In genomic region chr3:98550833-98551232, GRCh38 we compare ENCODE assay signal across 37 cellular contexts. TPM values are rescaled to one million over a fixed set of nuclear protein-coding genes. Genes with fewer than 3 reads are reported as not detected.
DNase-seq lines count a peak whose midpoint lies in the region; ATAC-seq, FAIRE-seq and TF ChIP-seq lines count a peak whose summit lies in the region.
"Had no signal": no experiment of that assay in that cellular context is flagged by ENCODE, and none has a peak within 500 bp of the region (broad histone marks: within the 10 kb centered on the region; RNA-seq: fewer than 3 reads in every experiment).

No MANE protein-coding gene starts in this region.

- peak; percentile 56 for DNase-seq in activated CD4-positive, alpha-beta T cell treated with anti-CD3 and anti-CD28 coated beads, Interleukin-2, amount 10 ng/mL, durations not matched to agents 24 days and 14 days
- DNase-seq in activated CD4-positive, alpha-beta T cell treated with anti-CD3 and anti-CD28 coated beads for 4 hours: no peak
- no peak for DNase-seq in GM12865 (ENCODE audit: low read depth)
- no peak for DNase-seq in T-helper 17 cell
- DNase-seq in K562 (ENCODE audit: extremely low read depth in 1 of 4, low spot score in 3 of 4): no peak
- DNase-seq in GM13977 (ENCODE audit: low spot score): no peak
- DNase-seq in NCI-H1105 (lab: John Stamatoyannopoulos, UW): no peak
- DNase-seq: activated CD4-positive, alpha-beta T cell treated with anti-CD3 and anti-CD28 coated beads for 48 hours; activated CD8-positive, alpha-beta memory T cell treated with anti-CD3 and anti-CD28 coated beads, Interleukin-2, amount 50 U/mL, for 4 hours; activated effector memory CD4-positive, alpha-beta T cell treated with anti-CD3 and anti-CD28 coated beads, Interleukin-2, amount 50 U/mL, for 16 hours; Calu3; DMS79 treated with DMSO at 0.1 percent for 48 hours; GDM1; Kasumi-1; NCI-H1436 treated with DMSO at 0.1 percent for 48 hours; NCI-H2081 treated with DMSO at 0.1 percent for 48 hours; NCI-H345; NCI-H748 treated with DMSO at 0.1 percent for 48 hours; Right ventricle myocardium superior; small intestine; stomach; T1000 had no signal

- no peaks in the 10 kb centered on the region for H3K9me3 ChIP-seq in T-helper 17 cell (ENCODE audit: control insufficient read depth, low read length, poor library complexity, severe bottlenecking)
- H3K9me3 ChIP-seq in K562 (replicated peaks; ENCODE audit: control insufficient read depth, insufficient read depth, low read depth, low read length): no peaks in the 10 kb centered on the region
- H3K9me3 ChIP-seq: right atrium auricular region, stomach had no signal

- H3K4me2 ChIP-seq in K562 (ENCODE audit: insufficient read depth, low read length): no peak overlapping the region
- H3K4me2 ChIP-seq: neural progenitor cell had no signal

- intact Hi-C loops in activated CD4-positive, alpha-beta T cell treated with anti-CD3 and anti-CD28 coated beads, Interleukin-2, amount 10 ng/mL, durations not matched to agents 24 days and 14 days (cut with micrococcal nuclease): no loop called here
- intact Hi-C loops in K562 (cut with micrococcal nuclease): no loop called here

- TF ChIP-seq POLR2A in K562 (conservative IDR thresholded peaks at IDR 0.05): no peak

- no peak for TF ChIP-seq RAD21 in K562 (CRISPR knock-in tag; conservative IDR thresholded peaks at IDR 0.05 in 1 of 2, IDR thresholded peaks at IDR 0.05 in 1 of 2)

- peak overlapping the region; percentile 79; the same call in 1 of the 2 replicates for H2AFZ ChIP-seq in K562 (ENCODE audit: low read depth, low read length)
- H2AFZ ChIP-seq: neural progenitor cell had no signal

- H3K27ac Mint-ChIP-seq in activated CD4-positive, alpha-beta T cell treated with anti-CD3 and anti-CD28 coated beads, Interleukin-2, amount 10 ng/mL, durations not matched to agents 24 days and 14 days: peak overlapping the region; percentile 18
- peak overlapping the region; percentile 97 for H3K27ac Mint-ChIP-seq in T-helper 17 cell
- H3K27ac Mint-ChIP-seq: dendritic cell treated with granulocyte-macrophage colony-stimulating factor and Interleukin-4, amounts not matched to agents 40 ng/mL and 50 ng/mL, for 4 days; neural progenitor cell had no signal

- TF ChIP-seq CTCF in GM12865 (IDR thresholded peaks at IDR 0.05; ENCODE audit: insufficient read depth, low read depth, low read length, missing control alignments) (peak; percentile 16), K562 (IDR thresholded peaks at IDR 0.05 in 2 of 3, conservative IDR thresholded peaks at IDR 0.05 in 1 of 3; ENCODE audit: insufficient read depth in 2 of 3, low read depth in 1 of 3, low read length in 3 of 3) (no peak), GM13977 (IDR thresholded peaks at IDR 0.05; ENCODE audit: extremely low read depth, insufficient read depth, missing control alignments) (no peak)

- H3K4me3 ChIP-seq in GM12865 (ENCODE audit: low read depth, low read length) (peak overlapping the region; percentile 90), K562 (no peak overlapping the region)
- H3K4me3 ChIP-seq: cardiac muscle cell, neural progenitor cell, right atrium auricular region, stomach had no signal

- in situ Hi-C loops in K562 (cut with MboI) (no loop called here), GM13977 (cut with MboI; ENCODE audit: low pct_unique_long_range_greater_than_20kb, low sequenced_read_pairs, unreplicated experiment) (no loop called here)

- no peaks in the 10 kb centered on the region for H3K27me3 Mint-ChIP-seq in activated CD4-positive, alpha-beta T cell treated with anti-CD3 and anti-CD28 coated beads, Interleukin-2, amount 10 ng/mL, durations not matched to agents 24 days and 14 days
- H3K27me3 Mint-ChIP-seq in T-helper 17 cell: no peaks in the 10 kb centered on the region
- H3K27me3 Mint-ChIP-seq: dendritic cell treated with granulocyte-macrophage colony-stimulating factor and Interleukin-4, amounts not matched to agents 40 ng/mL and 50 ng/mL, for 4 days; memory B cell had no signal

- peaks cover 36% of the 10 kb centered on the region for H3K36me3 Mint-ChIP-seq in activated CD4-positive, alpha-beta T cell treated with anti-CD3 and anti-CD28 coated beads, Interleukin-2, amount 10 ng/mL, durations not matched to agents 24 days and 14 days (ENCODE audit: low read depth)
- H3K36me3 Mint-ChIP-seq in T-helper 17 cell (ENCODE audit: low read depth): no peaks in the 10 kb centered on the region
- H3K36me3 Mint-ChIP-seq: memory B cell, neural progenitor cell had no signal

- FAIRE-seq in K562 (lab: Jason Lieb, UNC): no peak
- FAIRE-seq: astrocyte, small intestine, urothelium cell line had no signal

- H3K27me3 ChIP-seq in K562 (ENCODE audit: control insufficient read depth in 2 of 2, insufficient read depth in 2 of 2, low read length in 2 of 2): no peaks in the 10 kb centered on the region
- H3K27me3 ChIP-seq: cardiac muscle cell, neural progenitor cell, right atrium auricular region, stomach had no signal

- H3K9me1 ChIP-seq in K562 (ENCODE audit: control insufficient read depth, insufficient read depth, low read length): no peaks in the 10 kb centered on the region

- no peak for TF ChIP-seq EP300 in K562 (IDR thresholded peaks at IDR 0.05; ENCODE audit: low read length)

- POLR2A ChIA-PET in K562 (lab: Yijun Ruan, JAX): interaction anchor here (0.6 kb wide), 1 partner anchor 19 kb away, joined by 3 read pairs; no protein-coding TSS in a partner anchor

- WGBS in K562 (ENCODE audit: insufficient coverage, low coverage, missing lambda C conversion rate): 78% methylated on average over 3 of the region's 3 CpGs

- no peaks in the 10 kb centered on the region; the same call in 2 of the 3 replicates for H3K36me3 ChIP-seq in K562 (ENCODE audit: control insufficient read depth, insufficient read depth, low read length)
- H3K36me3 ChIP-seq: cardiac muscle cell, neural progenitor cell, right atrium auricular region, stomach had no signal

- peaks cover 4 to 37% of the 10 kb centered on the region in 2 experiments for H3K4me1 ChIP-seq in K562 (replicated peaks in 1 of 2; ENCODE audit: control insufficient read depth in 2 of 2, insufficient read depth in 2 of 2, low read length in 2 of 2)
- H3K4me1 ChIP-seq: right atrium auricular region, stomach had no signal

- H3K4me1 Mint-ChIP-seq in activated CD4-positive, alpha-beta T cell treated with anti-CD3 and anti-CD28 coated beads, Interleukin-2, amount 10 ng/mL, durations not matched to agents 24 days and 14 days: peaks cover 66% of the 10 kb centered on the region
- H3K4me1 Mint-ChIP-seq in T-helper 17 cell: peaks cover 29% of the 10 kb centered on the region

- H3K9ac ChIP-seq in K562 (ENCODE audit: insufficient read depth in 1 of 2, low read depth in 2 of 2, low read length in 2 of 2): no peak overlapping the region
- H3K9ac ChIP-seq: neural progenitor cell had no signal

- no peak for ATAC-seq in T-helper 17 cell
- no peak for ATAC-seq in K562
- no peak for ATAC-seq in GM18909 (IDR thresholded peaks at IDR 0.05; ENCODE audit: poor library complexity, unreplicated experiment)
- ATAC-seq: left lobe of liver, Panc1 had no signal

- no peak overlapping the region; the same call in 2 of the 3 replicates for H3K27ac ChIP-seq in K562 (ENCODE audit: extremely low read depth, low read depth, low read length)
- H3K27ac ChIP-seq: C4-2B, cardiac muscle cell, neural progenitor cell, right atrium auricular region, stomach, VCaP had no signal

- H4K20me1 ChIP-seq in K562 (replicated peaks; ENCODE audit: control insufficient read depth, insufficient read depth, low read length): no peaks in the 10 kb centered on the region

- BruUV-seq in K562 (replicated peaks; lab: Mats Ljungman, UMichigan): no TSS peak

- H3K79me2 ChIP-seq in K562 (ENCODE audit: control insufficient read depth, insufficient read depth, low read length): no peaks in the 10 kb centered on the region

- peaks cover 3% of the 10 kb centered on the region for H3K9me3 Mint-ChIP-seq in activated CD4-positive, alpha-beta T cell treated with anti-CD3 and anti-CD28 coated beads, Interleukin-2, amount 10 ng/mL, durations not matched to agents 24 days and 14 days
- H3K9me3 Mint-ChIP-seq: dendritic cell treated with granulocyte-macrophage colony-stimulating factor and Interleukin-4, amounts not matched to agents 40 ng/mL and 50 ng/mL, for 4 days; memory B cell; neural progenitor cell had no signal

- CTCF ChIA-PET in K562 (lab: Yijun Ruan, JAX; ENCODE audit: low intra/inter-chr PET ratio): no interaction called here

- H3K4me3 Mint-ChIP-seq in activated CD4-positive, alpha-beta T cell treated with anti-CD3 and anti-CD28 coated beads, Interleukin-2, amount 10 ng/mL, durations not matched to agents 24 days and 14 days: no peak overlapping the region
- no peak overlapping the region for H3K4me3 Mint-ChIP-seq in T-helper 17 cell
- H3K4me3 Mint-ChIP-seq: dendritic cell treated with granulocyte-macrophage colony-stimulating factor and Interleukin-4, amounts not matched to agents 40 ng/mL and 50 ng/mL, for 4 days; memory B cell; neural progenitor cell had no signal

RNA-seq across cellular contexts. Expression of gene GPR15, which starts 19.1 kb away (rescaled TPM):
- 3.6 and 4.1 TPM in 2 replicates for total RNA-seq in activated CD4-positive, alpha-beta T cell treated with anti-CD3 and anti-CD28 coated beads, Interleukin-2, amount 10 ng/mL, durations not matched to agents 24 days and 14 days
- 100 to 1,000 TPM in 1 of 2 donors, 10 to 100 TPM in 1; 43.2 to 181 TPM for total RNA-seq in T-helper 17 cell
- not detected in 2 replicates for total RNA-seq in K562 (2011; cell fraction: chromatin; rRNA removed; ENCODE audit: low replicate concordance)
- not detected in 2 replicates for total RNA-seq in K562 (2011; cell fraction: nucleolus; rRNA removed)
- not detected in 2 replicates for total RNA-seq in K562 (2011; cell fraction: nucleoplasm; rRNA removed)
- total RNA-seq in K562 (2014; rRNA removed): not detected in 2 replicates
- total RNA-seq in K562 (2014; rRNA removed; fragmentation: Illumina TruSeq; extraction: Trizol): not detected in 2 replicates
- not detected in 2 replicates for total RNA-seq in K562 (2015; rRNA removed; fragmentation: Illumina TruSeq; extraction: Trizol)
- total RNA-seq in K562 (2021): 0.13 TPM in 1 of 2 replicates, not detected in the other
- not detected in 2 replicates for polyA plus RNA-seq in K562 (2011; rRNA removed)
- polyA plus RNA-seq in K562 (2011; cell fraction: cytosol; rRNA removed): not detected in 2 replicates
- polyA plus RNA-seq in K562 (2011; cell fraction: nucleus; rRNA removed): not detected in 2 replicates
- polyA plus RNA-seq in K562 (2012): not detected in 2 replicates
- not detected in 2 replicates for polyA plus RNA-seq in K562 (2014; fragmentation: Illumina TruSeq; extraction: Trizol)
- polyA plus RNA-seq in K562 (2014; fragmentation: Nextera tagmentation; extraction: Ambion mirVana): not detected
- not detected in 2 replicates for polyA plus RNA-seq in K562 (2014; rRNA removed)
- not detected in 2 replicates for polyA minus RNA-seq in K562 (2011; rRNA and poly(A)+ RNA removed)
- not detected in 2 replicates for polyA minus RNA-seq in K562 (2011; cell fraction: cytosol; rRNA and poly(A)+ RNA removed)
- polyA minus RNA-seq in K562 (2011; cell fraction: nucleus; rRNA and poly(A)+ RNA removed): not detected in 2 replicates
- total RNA-seq: A172, astrocyte, Calu3, cardiac muscle cell, left lobe of liver, right atrium auricular region, Right ventricle myocardium superior, stomach had no signal
- polyA plus RNA-seq: cardiac muscle cell had no signal

RNA-seq across cellular contexts. Expression of gene CLDND1, which starts 28.1 kb away (rescaled TPM):
- 279 and 288 TPM in 2 replicates for total RNA-seq in activated CD4-positive, alpha-beta T cell treated with anti-CD3 and anti-CD28 coated beads, Interleukin-2, amount 10 ng/mL, durations not matched to agents 24 days and 14 days
- total RNA-seq in T-helper 17 cell (100 to 1,000 TPM; 195 to 285 TPM), K562 (2014; rRNA removed) (36.8 and 38.5 TPM in 2 replicates), K562 (2014; rRNA removed; fragmentation: Illumina TruSeq; extraction: Trizol) (37.1 and 43.0 TPM in 2 replicates), K562 (2015; rRNA removed; fragmentation: Illumina TruSeq; extraction: Trizol) (28.8 and 29.2 TPM in 2 replicates), K562 (2021) (44.5 and 52.8 TPM in 2 replicates)
- 103 and 254 TPM in 2 replicates for total RNA-seq in K562 (2011; cell fraction: chromatin; rRNA removed; ENCODE audit: low replicate concordance)
- 74.7 and 99.4 TPM in 2 replicates for total RNA-seq in K562 (2011; cell fraction: nucleolus; rRNA removed)
- 136 and 172 TPM in 2 replicates for total RNA-seq in K562 (2011; cell fraction: nucleoplasm; rRNA removed)
- polyA plus RNA-seq in K562 (2011; rRNA removed) (135 and 141 TPM in 2 replicates), K562 (2014; fragmentation: Illumina TruSeq; extraction: Trizol) (68.6 and 75.0 TPM in 2 replicates), K562 (2014; fragmentation: Nextera tagmentation; extraction: Ambion mirVana) (100 to 1,000 TPM in 1 of 2 experiments, 10 to 100 TPM in 1; 75.1 to 113 TPM), K562 (2014; rRNA removed) (60.7 and 69.2 TPM in 2 replicates)
- 67.6 and 189 TPM in 2 replicates for polyA plus RNA-seq in K562 (2011; cell fraction: cytosol; rRNA removed)
- 164 and 248 TPM in 2 replicates for polyA plus RNA-seq in K562 (2011; cell fraction: nucleus; rRNA removed)
- 49.7 and 54.0 TPM in 2 replicates for polyA plus RNA-seq in K562 (2012)
- 146 and 154 TPM in 2 replicates for polyA minus RNA-seq in K562 (2011; rRNA and poly(A)+ RNA removed)
- polyA minus RNA-seq in K562 (2011; cell fraction: cytosol; rRNA and poly(A)+ RNA removed): 54.4 and 65.9 TPM in 2 replicates
- polyA minus RNA-seq in K562 (2011; cell fraction: nucleus; rRNA and poly(A)+ RNA removed): 65.6 and 113 TPM in 2 replicates

RNA-seq across cellular contexts. Expression of gene CPOX, which starts 42.6 kb away (rescaled TPM):
- 46.4 and 46.6 TPM in 2 replicates for total RNA-seq in activated CD4-positive, alpha-beta T cell treated with anti-CD3 and anti-CD28 coated beads, Interleukin-2, amount 10 ng/mL, durations not matched to agents 24 days and 14 days
- total RNA-seq in T-helper 17 cell: 10 to 100 TPM; 17.1 to 19.8 TPM
- total RNA-seq in K562 (2011; cell fraction: chromatin; rRNA removed; ENCODE audit: low replicate concordance): 66.8 and 112 TPM in 2 replicates
- 37.4 and 46.7 TPM in 2 replicates for total RNA-seq in K562 (2011; cell fraction: nucleolus; rRNA removed)
- total RNA-seq in K562 (2011; cell fraction: nucleoplasm; rRNA removed): 59.3 and 65.6 TPM in 2 replicates
- total RNA-seq in K562 (2014; rRNA removed): 42.4 and 43.8 TPM in 2 replicates
- total RNA-seq in K562 (2014; rRNA removed; fragmentation: Illumina TruSeq; extraction: Trizol): 24.8 and 28.4 TPM in 2 replicates
- total RNA-seq in K562 (2015; rRNA removed; fragmentation: Illumina TruSeq; extraction: Trizol): 17.7 and 18.9 TPM in 2 replicates
- total RNA-seq in K562 (2021): 28.4 and 31.4 TPM in 2 replicates
- 76.7 and 82.1 TPM in 2 replicates for polyA plus RNA-seq in K562 (2011; rRNA removed)
- 46.4 and 49.0 TPM in 2 replicates for polyA plus RNA-seq in K562 (2011; cell fraction: cytosol; rRNA removed)
- 122 and 125 TPM in 2 replicates for polyA plus RNA-seq in K562 (2011; cell fraction: nucleus; rRNA removed)
- 31.4 and 34.0 TPM in 2 replicates for polyA plus RNA-seq in K562 (2012)
- 20.7 and 25.7 TPM in 2 replicates for polyA plus RNA-seq in K562 (2014; fragmentation: Illumina TruSeq; extraction: Trizol)
- 10 to 100 TPM; 14.6 to 17.4 TPM for polyA plus RNA-seq in K562 (2014; fragmentation: Nextera tagmentation; extraction: Ambion mirVana)
- polyA plus RNA-seq in K562 (2014; rRNA removed): 23.0 and 28.6 TPM in 2 replicates
- polyA minus RNA-seq in K562 (2011; rRNA and poly(A)+ RNA removed): 54.0 and 58.4 TPM in 2 replicates
- 27.6 and 36.0 TPM in 2 replicates for polyA minus RNA-seq in K562 (2011; cell fraction: cytosol; rRNA and poly(A)+ RNA removed)
- 38.9 and 49.3 TPM in 2 replicates for polyA minus RNA-seq in K562 (2011; cell fraction: nucleus; rRNA and poly(A)+ RNA removed)

RNA-seq across cellular contexts. Expression of gene OR5K2, which starts 53.4 kb away (rescaled TPM):
- not detected in 2 replicates for total RNA-seq in activated CD4-positive, alpha-beta T cell treated with anti-CD3 and anti-CD28 coated beads, Interleukin-2, amount 10 ng/mL, durations not matched to agents 24 days and 14 days
- total RNA-seq in T-helper 17 cell (not detected), K562 (2014; rRNA removed) (not detected in 2 replicates), K562 (2014; rRNA removed; fragmentation: Illumina TruSeq; extraction: Trizol) (not detected in 2 replicates), K562 (2015; rRNA removed; fragmentation: Illumina TruSeq; extraction: Trizol) (not detected in 2 replicates), K562 (2021) (not detected in 2 replicates)
- total RNA-seq in K562 (2011; cell fraction: chromatin; rRNA removed; ENCODE audit: low replicate concordance): not detected in 2 replicates
- not detected in 2 replicates for total RNA-seq in K562 (2011; cell fraction: nucleolus; rRNA removed)
- not detected in 2 replicates for total RNA-seq in K562 (2011; cell fraction: nucleoplasm; rRNA removed)
- polyA plus RNA-seq in K562 (2011; rRNA removed) (not detected in 2 replicates), K562 (2014; fragmentation: Illumina TruSeq; extraction: Trizol) (not detected in 2 replicates), K562 (2014; fragmentation: Nextera tagmentation; extraction: Ambion mirVana) (not detected), K562 (2014; rRNA removed) (not detected in 2 replicates)
- polyA plus RNA-seq in K562 (2011; cell fraction: cytosol; rRNA removed): not detected in 2 replicates
- not detected in 2 replicates for polyA plus RNA-seq in K562 (2011; cell fraction: nucleus; rRNA removed)
- not detected in 2 replicates for polyA plus RNA-seq in K562 (2012)
- polyA minus RNA-seq in K562 (2011; rRNA and poly(A)+ RNA removed): not detected in 2 replicates
- polyA minus RNA-seq in K562 (2011; cell fraction: cytosol; rRNA and poly(A)+ RNA removed): not detected in 2 replicates
- not detected in 2 replicates for polyA minus RNA-seq in K562 (2011; cell fraction: nucleus; rRNA and poly(A)+ RNA removed)
- total RNA-seq: A172, astrocyte, Calu3, cardiac muscle cell, left lobe of liver, right atrium auricular region, Right ventricle myocardium superior, stomach had no signal
- polyA plus RNA-seq: cardiac muscle cell, esophagus, small intestine, stomach, thymus had no signal
